In genomic region chrX:31658360-31658759, GRCh38 we compare ENCODE assay signal across 8 cellular contexts.
DNase-seq lines count a peak whose midpoint lies in the region; ATAC-seq, FAIRE-seq and TF ChIP-seq lines count a peak whose summit lies in the region.

No MANE protein-coding gene starts in this region.

- H3K4me1 ChIP-seq in heart left ventricle (no peaks in the 10 kb centered on the region), osteoblast (ENCODE audit: insufficient read depth, low read length) (no peaks in the 10 kb centered on the region)

- H3K4me3 ChIP-seq in heart left ventricle (no peak overlapping the region), osteoblast (ENCODE audit: insufficient read depth, low read length) (no peak overlapping the region)

- 2 to 6% (median 6%) methylated on average over 4 of the region's 4 CpGs for WGBS in heart left ventricle, 4 donors

- no peak overlapping the region for H3K27ac ChIP-seq in heart left ventricle
- H3K27ac ChIP-seq in osteoblast (ENCODE audit: low read depth, low read length) = no peak overlapping the region

- TF ChIP-seq POLR2A in heart left ventricle (IDR thresholded peaks at IDR 0.05) = no peak

- H3K4me2 ChIP-seq in osteoblast (ENCODE audit: insufficient read depth, low read length) = no peak overlapping the region

- DNase-seq in heart left ventricle (no peak), left ventricle myocardium superior (no peak), NCI-H345 treated with DMSO at 0.1 percent for 48 hours (lab: John Stamatoyannopoulos, UW; ENCODE audit: unreplicated experiment) (peak; percentile 39), osteoblast (ENCODE audit: insufficient read length, low spot score, missing footprints) (peak; percentile 27), ureter (ENCODE audit: low spot score) (no peak), KG1 (lab: John Stamatoyannopoulos, UW) (no peak)

- no peaks in the 10 kb centered on the region for H3K36me3 ChIP-seq in heart left ventricle
- no peaks in the 10 kb centered on the region for H3K36me3 ChIP-seq in osteoblast (ENCODE audit: insufficient read depth, low read length)

- ATAC-seq in heart left ventricle (no peak), left ventricle myocardium superior (no peak), GM18873 (IDR thresholded peaks at IDR 0.05; ENCODE audit: low FRiP score, unreplicated experiment) (no peak)

- no peak overlapping the region for H2AFZ ChIP-seq in osteoblast (ENCODE audit: low read length)

- H3K9me3 ChIP-seq in heart left ventricle (no peaks in the 10 kb centered on the region), osteoblast (ENCODE audit: low read depth, low read length) (no peaks in the 10 kb centered on the region)

- TF ChIP-seq CTCF in heart left ventricle (IDR thresholded peaks at IDR 0.05) (peak; percentile 25 to 62 (median 54)), osteoblast (IDR thresholded peaks at IDR 0.05; ENCODE audit: extremely low read depth, low read depth, low read length) (peak; percentile 47)

- FAIRE-seq in colon (lab: Jason Lieb, UNC) = peak; percentile 99

- H4K20me1 ChIP-seq in osteoblast (ENCODE audit: insufficient read depth, low read length) = no peaks in the 10 kb centered on the region

- intact Hi-C loops in heart left ventricle (cut with DNase I) = loop anchor here in 8 of 10 donors (2.0 to 10.0 kb wide), 8 partner anchors 386 to 624 kb away; no protein-coding TSS in a partner anchor
- intact Hi-C loops in left ventricle myocardium superior (cut with micrococcal nuclease) = no loop called here

- H3K27me3 ChIP-seq in heart left ventricle (no peaks in the 10 kb centered on the region), osteoblast (ENCODE audit: insufficient read depth, low read length) (no peaks in the 10 kb centered on the region)

- no peaks in the 10 kb centered on the region for H3K79me2 ChIP-seq in osteoblast (ENCODE audit: insufficient read depth, low read length)

Comparison
In these comparisons a context has a peak if more than half of its experiments do, and no peak if none do; other contexts are left out.
1. DNase-seq: peak in NCI-H345 treated with DMSO at 0.1 percent for 48 hours (single experiment) and osteoblast (single experiment); none in heart left ventricle (0 of 5), left ventricle myocardium superior (single experiment), ureter (single experiment) and KG1 (single experiment).